Comparison of ENCODE assay signal across 21 cellular contexts in the genomic region with DNA sequence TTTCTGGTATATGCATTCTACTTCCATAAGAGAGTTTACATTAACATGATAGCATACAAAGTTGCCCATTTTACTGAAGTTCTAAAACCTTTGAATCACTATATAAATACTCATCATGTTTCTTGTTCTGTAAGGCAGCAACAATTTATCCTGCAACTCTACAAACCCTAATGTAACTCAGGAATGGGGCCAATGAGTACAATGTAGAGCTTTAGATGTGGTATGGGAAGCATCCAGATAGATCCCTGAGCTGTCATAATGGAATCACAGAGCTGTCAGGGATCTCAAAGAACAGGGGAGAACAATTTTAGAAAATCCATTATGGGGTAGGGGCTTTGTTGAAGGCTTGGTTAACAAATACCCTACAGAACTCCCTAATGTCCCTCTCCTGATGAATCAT.
"Had no signal": no experiment of that assay in that cellular context is flagged by ENCODE, and none has a peak within 500 bp of the region (broad histone marks: within the 10 kb centered on the region; RNA-seq: fewer than 3 reads in every experiment).

No MANE protein-coding gene starts in this region.

- DNase-seq: effector CD4-positive, alpha-beta T cell; endodermal cell; erythroblast; gastrocnemius medialis; heart right ventricle; hypothalamus; mammary epithelial cell; naive thymus-derived CD4-positive, alpha-beta T cell; nephron progenitor cell; pancreas; right cardiac atrium; stimulated activated CD4-positive, alpha-beta T cell treated with anti-CD3 and anti-CD28 coated beads, Interleukin-2, amount 100 ng/mL, for 48 hours; stimulated activated naive CD8-positive, alpha-beta T cell treated with anti-CD3 and anti-CD28 coated beads, Interleukin-15, Interleukin-2, amounts not matched to agents 100 U/mL and 50 U/mL, for 24 hours; testis; upper lobe of right lung had no signal

- H3K4me1 Mint-ChIP-seq: naive thymus-derived CD4-positive, alpha-beta T cell; nephron progenitor cell had no signal

- H3K27me3 ChIP-seq: gastrocnemius medialis, neutrophil, pancreas, testis, tibial nerve, upper lobe of right lung, vagina had no signal

- H3K36me3 Mint-ChIP-seq: naive thymus-derived CD4-positive, alpha-beta T cell had no signal

- H3K27me3 Mint-ChIP-seq: progenitor cell of endocrine pancreas had no signal

- ATAC-seq: gastrocnemius medialis; naive thymus-derived CD4-positive, alpha-beta T cell; stimulated activated naive CD8-positive, alpha-beta T cell treated with anti-CD3 and anti-CD28 coated beads, Interleukin-15, Interleukin-2, amounts not matched to agents 100 U/mL and 50 U/mL, for 24 hours; upper lobe of right lung had no signal

- H3K27ac Mint-ChIP-seq: endodermal cell; naive thymus-derived CD4-positive, alpha-beta T cell; nephron progenitor cell; progenitor cell of endocrine pancreas had no signal

- H3K4me3 Mint-ChIP-seq: endodermal cell; naive thymus-derived CD4-positive, alpha-beta T cell; nephron progenitor cell had no signal

- H3K36me3 ChIP-seq: gastrocnemius medialis, heart right ventricle, neutrophil, pancreas, tibial nerve, upper lobe of right lung, vagina had no signal

- H3K4me2 ChIP-seq: smooth muscle cell had no signal

- H3K9me3 ChIP-seq: gastrocnemius medialis, heart right ventricle, neutrophil, pancreas, testis, tibial nerve, upper lobe of right lung, vagina had no signal

- H3K4me1 ChIP-seq: gastrocnemius medialis, heart right ventricle, pancreas, testis, tibial nerve, upper lobe of right lung, vagina had no signal

- H3K27ac ChIP-seq: coronary artery, gastrocnemius medialis, heart right ventricle, neutrophil, pancreas, testis, tibial nerve, upper lobe of right lung, vagina had no signal

- H3K4me3 ChIP-seq: coronary artery, gastrocnemius medialis, heart right ventricle, pancreas, smooth muscle cell, testis, tibial nerve, upper lobe of right lung, vagina had no signal

- H3K9me3 Mint-ChIP-seq: endodermal cell, nephron progenitor cell had no signal
